3 cellular contexts compared by ENCODE assay signal in the genomic region with DNA sequence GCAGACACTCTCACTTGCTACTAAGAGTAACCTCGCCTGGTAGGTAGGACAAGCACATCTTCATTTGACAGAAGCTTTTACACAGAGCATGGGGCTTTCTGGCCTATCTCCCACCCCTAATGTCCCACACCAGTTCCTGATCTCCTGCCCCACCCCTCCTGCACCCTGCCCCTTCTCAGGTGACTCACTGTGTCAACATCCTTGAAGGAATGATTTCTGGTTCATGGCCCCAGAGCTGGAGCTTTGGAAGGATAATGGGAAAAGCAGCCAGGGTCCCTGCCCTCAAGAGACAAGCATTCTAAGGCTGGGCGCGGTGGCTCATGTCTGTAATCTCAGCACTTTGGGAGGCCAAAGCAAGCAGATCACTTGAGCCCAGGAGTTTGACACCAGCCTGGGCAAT.
TF ChIP-seq lines count a peak whose summit lies in the region.

No MANE protein-coding gene starts in this region.

TF ChIP-seq in IMR-90, 13 proteins besides CTCF, POLR2A, EP300 and RAD21:
- TF ChIP-seq RFX5 (IDR thresholded peaks at IDR 0.05; ENCODE audit: low read depth, low read length) (no peak), NFE2L2 (IDR thresholded peaks at IDR 0.05; ENCODE audit: low read depth, low read length) (no peak), MAZ (IDR thresholded peaks at IDR 0.05; ENCODE audit: borderline replicate concordance, low read depth, low read length) (no peak), BHLHE40 (IDR thresholded peaks at IDR 0.05; ENCODE audit: low read depth, low read length) (no peak), RCOR1 (IDR thresholded peaks at IDR 0.05; ENCODE audit: insufficient replicate concordance, low read length) (no peak), MAFK (IDR thresholded peaks at IDR 0.05; ENCODE audit: low read depth, low read length) (no peak), SMC3 (IDR thresholded peaks at IDR 0.05; ENCODE audit: low read depth, low read length) (no peak), FOS (IDR thresholded peaks at IDR 0.05; ENCODE audit: low read depth, low read length) (no peak), MXI1 (IDR thresholded peaks at IDR 0.05; ENCODE audit: borderline replicate concordance, low read depth, low read length) (no peak), CEBPB (IDR thresholded peaks at IDR 0.05; ENCODE audit: low read depth, low read length) (no peak), CHD1 (IDR thresholded peaks at IDR 0.05; ENCODE audit: low read depth, low read length) (no peak)
- TF ChIP-seq, protein P1, sequence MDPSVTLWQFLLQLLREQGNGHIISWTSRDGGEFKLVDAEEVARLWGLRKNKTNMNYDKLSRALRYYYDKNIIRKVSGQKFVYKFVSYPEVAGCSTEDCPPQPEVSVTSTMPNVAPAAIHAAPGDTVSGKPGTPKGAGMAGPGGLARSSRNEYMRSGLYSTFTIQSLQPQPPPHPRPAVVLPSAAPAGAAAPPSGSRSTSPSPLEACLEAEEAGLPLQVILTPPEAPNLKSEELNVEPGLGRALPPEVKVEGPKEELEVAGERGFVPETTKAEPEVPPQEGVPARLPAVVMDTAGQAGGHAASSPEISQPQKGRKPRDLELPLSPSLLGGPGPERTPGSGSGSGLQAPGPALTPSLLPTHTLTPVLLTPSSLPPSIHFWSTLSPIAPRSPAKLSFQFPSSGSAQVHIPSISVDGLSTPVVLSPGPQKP (IDR thresholded peaks at IDR 0.05; ENCODE audit: borderline replicate concordance, low read depth, low read length): no peak
- TF ChIP-seq, protein P2, sequence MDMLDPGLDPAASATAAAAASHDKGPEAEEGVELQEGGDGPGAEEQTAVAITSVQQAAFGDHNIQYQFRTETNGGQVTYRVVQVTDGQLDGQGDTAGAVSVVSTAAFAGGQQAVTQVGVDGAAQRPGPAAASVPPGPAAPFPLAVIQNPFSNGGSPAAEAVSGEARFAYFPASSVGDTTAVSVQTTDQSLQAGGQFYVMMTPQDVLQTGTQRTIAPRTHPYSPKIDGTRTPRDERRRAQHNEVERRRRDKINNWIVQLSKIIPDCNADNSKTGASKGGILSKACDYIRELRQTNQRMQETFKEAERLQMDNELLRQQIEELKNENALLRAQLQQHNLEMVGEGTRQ (IDR thresholded peaks at IDR 0.05; ENCODE audit: low read depth, low read length): no peak

TF ChIP-seq in liver, 16 proteins besides CTCF, POLR2A, EP300 and RAD21:
- TF ChIP-seq NR2F2 (IDR thresholded peaks at IDR 0.05) (no peak), FOXA1 (IDR thresholded peaks at IDR 0.05) (no peak), JUND (IDR thresholded peaks at IDR 0.05) (no peak), FOXA2 (IDR thresholded peaks at IDR 0.05) (no peak), GABPA (IDR thresholded peaks at IDR 0.05 in 1 of 2, conservative IDR thresholded peaks at IDR 0.05 in 1 of 2) (no peak), HNF4G (IDR thresholded peaks at IDR 0.05) (no peak), EGR1 (IDR thresholded peaks at IDR 0.05; ENCODE audit: low read depth in 2 of 2) (no peak), TAF1 (conservative IDR thresholded peaks at IDR 0.05) (no peak), RXRA (IDR thresholded peaks at IDR 0.05) (no peak), HNF4A (conservative IDR thresholded peaks at IDR 0.05) (no peak), YY1 (IDR thresholded peaks at IDR 0.05) (no peak), SP1 (IDR thresholded peaks at IDR 0.05) (no peak)
- TF ChIP-seq, protein P3, sequence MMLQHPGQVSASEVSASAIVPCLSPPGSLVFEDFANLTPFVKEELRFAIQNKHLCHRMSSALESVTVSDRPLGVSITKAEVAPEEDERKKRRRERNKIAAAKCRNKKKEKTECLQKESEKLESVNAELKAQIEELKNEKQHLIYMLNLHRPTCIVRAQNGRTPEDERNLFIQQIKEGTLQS (IDR thresholded peaks at IDR 0.05): no peak
- TF ChIP-seq, protein P4, sequence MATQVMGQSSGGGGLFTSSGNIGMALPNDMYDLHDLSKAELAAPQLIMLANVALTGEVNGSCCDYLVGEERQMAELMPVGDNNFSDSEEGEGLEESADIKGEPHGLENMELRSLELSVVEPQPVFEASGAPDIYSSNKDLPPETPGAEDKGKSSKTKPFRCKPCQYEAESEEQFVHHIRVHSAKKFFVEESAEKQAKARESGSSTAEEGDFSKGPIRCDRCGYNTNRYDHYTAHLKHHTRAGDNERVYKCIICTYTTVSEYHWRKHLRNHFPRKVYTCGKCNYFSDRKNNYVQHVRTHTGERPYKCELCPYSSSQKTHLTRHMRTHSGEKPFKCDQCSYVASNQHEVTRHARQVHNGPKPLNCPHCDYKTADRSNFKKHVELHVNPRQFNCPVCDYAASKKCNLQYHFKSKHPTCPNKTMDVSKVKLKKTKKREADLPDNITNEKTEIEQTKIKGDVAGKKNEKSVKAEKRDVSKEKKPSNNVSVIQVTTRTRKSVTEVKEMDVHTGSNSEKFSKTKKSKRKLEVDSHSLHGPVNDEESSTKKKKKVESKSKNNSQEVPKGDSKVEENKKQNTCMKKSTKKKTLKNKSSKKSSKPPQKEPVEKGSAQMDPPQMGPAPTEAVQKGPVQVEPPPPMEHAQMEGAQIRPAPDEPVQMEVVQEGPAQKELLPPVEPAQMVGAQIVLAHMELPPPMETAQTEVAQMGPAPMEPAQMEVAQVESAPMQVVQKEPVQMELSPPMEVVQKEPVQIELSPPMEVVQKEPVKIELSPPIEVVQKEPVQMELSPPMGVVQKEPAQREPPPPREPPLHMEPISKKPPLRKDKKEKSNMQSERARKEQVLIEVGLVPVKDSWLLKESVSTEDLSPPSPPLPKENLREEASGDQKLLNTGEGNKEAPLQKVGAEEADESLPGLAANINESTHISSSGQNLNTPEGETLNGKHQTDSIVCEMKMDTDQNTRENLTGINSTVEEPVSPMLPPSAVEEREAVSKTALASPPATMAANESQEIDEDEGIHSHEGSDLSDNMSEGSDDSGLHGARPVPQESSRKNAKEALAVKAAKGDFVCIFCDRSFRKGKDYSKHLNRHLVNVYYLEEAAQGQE (IDR thresholded peaks at IDR 0.05): no peak
- TF ChIP-seq, protein P5, sequence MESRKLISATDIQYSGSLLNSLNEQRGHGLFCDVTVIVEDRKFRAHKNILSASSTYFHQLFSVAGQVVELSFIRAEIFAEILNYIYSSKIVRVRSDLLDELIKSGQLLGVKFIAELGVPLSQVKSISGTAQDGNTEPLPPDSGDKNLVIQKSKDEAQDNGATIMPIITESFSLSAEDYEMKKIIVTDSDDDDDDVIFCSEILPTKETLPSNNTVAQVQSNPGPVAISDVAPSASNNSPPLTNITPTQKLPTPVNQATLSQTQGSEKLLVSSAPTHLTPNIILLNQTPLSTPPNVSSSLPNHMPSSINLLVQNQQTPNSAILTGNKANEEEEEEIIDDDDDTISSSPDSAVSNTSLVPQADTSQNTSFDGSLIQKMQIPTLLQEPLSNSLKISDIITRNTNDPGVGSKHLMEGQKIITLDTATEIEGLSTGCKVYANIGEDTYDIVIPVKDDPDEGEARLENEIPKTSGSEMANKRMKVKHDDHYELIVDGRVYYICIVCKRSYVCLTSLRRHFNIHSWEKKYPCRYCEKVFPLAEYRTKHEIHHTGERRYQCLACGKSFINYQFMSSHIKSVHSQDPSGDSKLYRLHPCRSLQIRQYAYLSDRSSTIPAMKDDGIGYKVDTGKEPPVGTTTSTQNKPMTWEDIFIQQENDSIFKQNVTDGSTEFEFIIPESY (IDR thresholded peaks at IDR 0.05): no peak
- TF ChIP-seq, protein P6, sequence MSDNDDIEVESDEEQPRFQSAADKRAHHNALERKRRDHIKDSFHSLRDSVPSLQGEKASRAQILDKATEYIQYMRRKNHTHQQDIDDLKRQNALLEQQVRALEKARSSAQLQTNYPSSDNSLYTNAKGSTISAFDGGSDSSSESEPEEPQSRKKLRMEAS (IDR thresholded peaks at IDR 0.05): no peak
TF ChIP-seq in liver: peak in this region for 0.

TF ChIP-seq in GM23338, 12 proteins besides CTCF, POLR2A, EP300 and RAD21:
- TF ChIP-seq, protein P7, sequence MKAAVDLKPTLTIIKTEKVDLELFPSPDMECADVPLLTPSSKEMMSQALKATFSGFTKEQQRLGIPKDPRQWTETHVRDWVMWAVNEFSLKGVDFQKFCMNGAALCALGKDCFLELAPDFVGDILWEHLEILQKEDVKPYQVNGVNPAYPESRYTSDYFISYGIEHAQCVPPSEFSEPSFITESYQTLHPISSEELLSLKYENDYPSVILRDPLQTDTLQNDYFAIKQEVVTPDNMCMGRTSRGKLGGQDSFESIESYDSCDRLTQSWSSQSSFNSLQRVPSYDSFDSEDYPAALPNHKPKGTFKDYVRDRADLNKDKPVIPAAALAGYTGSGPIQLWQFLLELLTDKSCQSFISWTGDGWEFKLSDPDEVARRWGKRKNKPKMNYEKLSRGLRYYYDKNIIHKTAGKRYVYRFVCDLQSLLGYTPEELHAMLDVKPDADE (IDR thresholded peaks at IDR 0.05): no peak
- TF ChIP-seq EZH2 (IDR thresholded peaks at IDR 0.05; ENCODE audit: low read depth, unreplicated experiment): no peak
- TF ChIP-seq NANOG (IDR thresholded peaks at IDR 0.05; ENCODE audit: borderline replicate concordance): no peak
- no peak for TF ChIP-seq POLR2AphosphoS5 (IDR thresholded peaks at IDR 0.05; ENCODE audit: low read depth)
- TF ChIP-seq STAT1 (IDR thresholded peaks at IDR 0.05; ENCODE audit: unreplicated experiment): no peak
- TF ChIP-seq, protein P4 (IDR thresholded peaks at IDR 0.05; ENCODE audit: unreplicated experiment): no peak
- no peak for TF ChIP-seq CREB1 (CRISPR knock-in tag; IDR thresholded peaks at IDR 0.05; ENCODE audit: low read depth)
- TF ChIP-seq ZNF114 (CRISPR knock-in tag; IDR thresholded peaks at IDR 0.05): no peak
- no peak for TF ChIP-seq ZNF331 (CRISPR knock-in tag; IDR thresholded peaks at IDR 0.05; ENCODE audit: low read depth)
- TF ChIP-seq EZH2phosphoT487 (IDR thresholded peaks at IDR 0.05; ENCODE audit: unreplicated experiment): no peak
- no peak for TF ChIP-seq JUNB (IDR thresholded peaks at IDR 0.05; ENCODE audit: unreplicated experiment)
- TF ChIP-seq, protein P8, sequence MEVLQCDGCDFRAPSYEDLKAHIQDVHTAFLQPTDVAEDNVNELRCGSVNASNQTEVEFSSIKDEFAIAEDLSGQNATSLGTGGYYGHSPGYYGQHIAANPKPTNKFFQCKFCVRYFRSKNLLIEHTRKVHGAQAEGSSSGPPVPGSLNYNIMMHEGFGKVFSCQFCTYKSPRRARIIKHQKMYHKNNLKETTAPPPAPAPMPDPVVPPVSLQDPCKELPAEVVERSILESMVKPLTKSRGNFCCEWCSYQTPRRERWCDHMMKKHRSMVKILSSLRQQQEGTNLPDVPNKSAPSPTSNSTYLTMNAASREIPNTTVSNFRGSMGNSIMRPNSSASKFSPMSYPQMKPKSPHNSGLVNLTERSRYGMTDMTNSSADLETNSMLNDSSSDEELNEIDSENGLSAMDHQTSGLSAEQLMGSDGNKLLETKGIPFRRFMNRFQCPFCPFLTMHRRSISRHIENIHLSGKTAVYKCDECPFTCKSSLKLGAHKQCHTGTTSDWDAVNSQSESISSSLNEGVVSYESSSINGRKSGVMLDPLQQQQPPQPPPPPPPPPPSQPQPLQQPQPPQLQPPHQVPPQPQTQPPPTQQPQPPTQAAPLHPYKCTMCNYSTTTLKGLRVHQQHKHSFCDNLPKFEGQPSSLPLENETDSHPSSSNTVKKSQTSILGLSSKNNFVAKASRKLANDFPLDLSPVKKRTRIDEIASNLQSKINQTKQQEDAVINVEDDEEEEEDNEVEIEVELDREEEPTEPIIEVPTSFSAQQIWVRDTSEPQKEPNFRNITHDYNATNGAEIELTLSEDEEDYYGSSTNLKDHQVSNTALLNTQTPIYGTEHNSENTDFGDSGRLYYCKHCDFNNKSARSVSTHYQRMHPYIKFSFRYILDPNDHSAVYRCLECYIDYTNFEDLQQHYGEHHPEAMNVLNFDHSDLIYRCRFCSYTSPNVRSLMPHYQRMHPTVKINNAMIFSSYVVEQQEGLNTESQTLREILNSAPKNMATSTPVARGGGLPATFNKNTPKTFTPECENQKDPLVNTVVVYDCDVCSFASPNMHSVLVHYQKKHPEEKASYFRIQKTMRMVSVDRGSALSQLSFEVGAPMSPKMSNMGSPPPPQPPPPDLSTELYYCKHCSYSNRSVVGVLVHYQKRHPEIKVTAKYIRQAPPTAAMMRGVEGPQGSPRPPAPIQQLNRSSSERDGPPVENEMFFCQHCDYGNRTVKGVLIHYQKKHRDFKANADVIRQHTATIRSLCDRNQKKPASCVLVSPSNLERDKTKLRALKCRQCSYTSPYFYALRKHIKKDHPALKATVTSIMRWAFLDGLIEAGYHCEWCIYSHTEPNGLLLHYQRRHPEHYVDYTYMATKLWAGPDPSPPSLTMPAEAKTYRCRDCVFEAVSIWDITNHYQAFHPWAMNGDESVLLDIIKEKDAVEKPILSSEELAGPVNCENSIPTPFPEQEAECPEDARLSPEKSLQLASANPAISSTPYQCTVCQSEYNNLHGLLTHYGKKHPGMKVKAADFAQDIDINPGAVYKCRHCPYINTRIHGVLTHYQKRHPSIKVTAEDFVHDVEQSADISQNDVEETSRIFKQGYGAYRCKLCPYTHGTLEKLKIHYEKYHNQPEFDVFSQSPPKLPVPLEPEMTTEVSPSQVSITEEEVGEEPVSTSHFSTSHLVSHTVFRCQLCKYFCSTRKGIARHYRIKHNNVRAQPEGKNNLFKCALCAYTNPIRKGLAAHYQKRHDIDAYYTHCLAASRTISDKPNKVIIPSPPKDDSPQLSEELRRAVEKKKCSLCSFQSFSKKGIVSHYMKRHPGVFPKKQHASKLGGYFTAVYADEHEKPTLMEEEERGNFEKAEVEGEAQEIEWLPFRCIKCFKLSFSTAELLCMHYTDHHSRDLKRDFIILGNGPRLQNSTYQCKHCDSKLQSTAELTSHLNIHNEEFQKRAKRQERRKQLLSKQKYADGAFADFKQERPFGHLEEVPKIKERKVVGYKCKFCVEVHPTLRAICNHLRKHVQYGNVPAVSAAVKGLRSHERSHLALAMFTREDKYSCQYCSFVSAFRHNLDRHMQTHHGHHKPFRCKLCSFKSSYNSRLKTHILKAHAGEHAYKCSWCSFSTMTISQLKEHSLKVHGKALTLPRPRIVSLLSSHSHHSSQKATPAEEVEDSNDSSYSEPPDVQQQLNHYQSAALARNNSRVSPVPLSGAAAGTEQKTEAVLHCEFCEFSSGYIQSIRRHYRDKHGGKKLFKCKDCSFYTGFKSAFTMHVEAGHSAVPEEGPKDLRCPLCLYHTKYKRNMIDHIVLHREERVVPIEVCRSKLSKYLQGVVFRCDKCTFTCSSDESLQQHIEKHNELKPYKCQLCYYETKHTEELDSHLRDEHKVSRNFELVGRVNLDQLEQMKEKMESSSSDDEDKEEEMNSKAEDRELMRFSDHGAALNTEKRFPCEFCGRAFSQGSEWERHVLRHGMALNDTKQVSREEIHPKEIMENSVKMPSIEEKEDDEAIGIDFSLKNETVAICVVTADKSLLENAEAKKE (CRISPR knock-in tag; IDR thresholded peaks at IDR 0.05): no peak
TF ChIP-seq in GM23338: peak in this region for 0.
